1 cellular context compared by ENCODE assay signal in the genomic region with DNA sequence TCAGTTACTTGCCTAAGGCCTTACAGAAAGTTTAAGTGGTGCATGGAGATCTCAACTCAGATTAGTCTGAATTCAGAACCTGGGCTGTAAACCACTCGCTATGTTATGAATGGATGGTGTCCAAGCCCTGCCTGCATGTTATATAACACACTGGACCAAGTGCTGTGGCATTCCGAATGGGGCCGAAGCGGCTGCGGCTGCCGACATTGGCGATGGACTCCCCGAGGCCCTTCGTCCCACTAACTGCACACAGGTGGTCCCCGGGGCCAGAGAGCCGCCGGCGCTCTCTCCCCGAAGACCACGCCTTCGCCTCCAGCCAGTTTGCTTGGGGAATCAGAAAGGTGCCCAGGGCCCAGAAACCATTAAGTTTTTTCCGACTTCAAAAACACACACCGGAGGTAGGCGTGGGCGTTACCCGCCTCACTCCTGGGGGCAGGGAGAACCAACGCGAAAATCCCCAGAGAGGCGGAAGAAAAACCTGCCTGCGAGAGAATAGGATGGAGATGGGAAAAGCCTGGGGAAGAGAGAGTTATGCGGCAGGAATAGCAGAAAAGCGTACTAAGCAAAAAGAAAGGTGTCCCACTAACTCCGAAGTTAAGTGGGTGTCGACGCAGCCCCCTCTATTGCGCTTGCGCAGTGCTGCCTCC.
A peak's percentile ranks its signal among the peaks of the same experiment; 100 is the strongest.
TF ChIP-seq lines count a peak whose summit lies in the region.

No MANE protein-coding gene starts in this region.

TF ChIP-seq in H1, 55 proteins besides CTCF, POLR2A, EP300 and RAD21 (continued from another document):
- peak; percentile 17 for TF ChIP-seq ASH2L (IDR thresholded peaks at IDR 0.05; ENCODE audit: low read length)
- TF ChIP-seq SAP30 (IDR thresholded peaks at IDR 0.05; ENCODE audit: insufficient read depth, insufficient replicate concordance, low read length) = peak; percentile 22
- no peak; a peak in 2 of 4 replicates for TF ChIP-seq SIN3A (conservative IDR thresholded peaks at IDR 0.05 in 1 of 2, IDR thresholded peaks at IDR 0.05 in 1 of 2; ENCODE audit: low read depth in 1 of 2, low read length in 2 of 2)
- no peak for TF ChIP-seq RBBP5 (IDR thresholded peaks at IDR 0.05; ENCODE audit: borderline replicate concordance, low read depth, low read length)
- TF ChIP-seq SRF (IDR thresholded peaks at IDR 0.05; ENCODE audit: low read depth, low read length) = no peak
- peak; percentile 84 for TF ChIP-seq EGR1 (IDR thresholded peaks at IDR 0.05; ENCODE audit: borderline replicate concordance, low read depth, low read length)
- peak; percentile 28 for TF ChIP-seq PHF8 (conservative IDR thresholded peaks at IDR 0.05; ENCODE audit: low read depth, low read length)
